Comparison of ENCODE assay signal across 8 cellular contexts in genomic region chr9:113580041-113580953, GRCh38.
DNase-seq lines count a peak whose midpoint lies in the region; ATAC-seq and TF ChIP-seq lines count a peak whose summit lies in the region.

No MANE protein-coding gene starts in this region.

- BruUV-seq in Caco-2 (replicated peaks; lab: Mats Ljungman, UMichigan) = no TSS peak

- no peak for TF ChIP-seq POLR2A in spleen (IDR thresholded peaks at IDR 0.05)

- DNase-seq in Caco-2 (peak in 1 of 2 experiments; percentile 17), NCI-H2171 treated with DMSO at 0.1 percent for 48 hours (lab: John Stamatoyannopoulos, UW) (peak; percentile 72), heart right ventricle (peak; percentile 72 to 78), spleen (peak; percentile 97), inferior parietal cortex (ENCODE audit: extremely low spot score) (no peak)
- peak; percentile 86 for DNase-seq in activated effector memory CD4-positive, alpha-beta T cell treated with anti-CD3 and anti-CD28 coated beads, Interleukin-2, amount 50 U/mL, for 16 hours

- POLR2A ChIA-PET in Caco-2 (lab: Charles Lee) = no interaction called here

- peaks cover 2% of the 10 kb centered on the region; the same call in 1 of the 2 replicates for H3K36me3 ChIP-seq in Caco-2 (ENCODE audit: control insufficient read depth, insufficient read depth, low read length)
- H3K36me3 ChIP-seq in heart right ventricle = peaks cover 0 to 33% (median 19%) of the 10 kb centered on the region in 9 donors
- peaks cover 0 to 34% (median 21%) of the 10 kb centered on the region in 6 donors for H3K36me3 ChIP-seq in spleen

- H3K4me3 ChIP-seq in Caco-2 (ENCODE audit: low read depth, low read length) = no peak overlapping the region
- H3K4me3 ChIP-seq in heart right ventricle = peak overlapping the region in 1 of 10 donors; percentile 44
- H3K4me3 ChIP-seq in spleen = peak overlapping the region in 6 of 8 donors; percentile 20 to 69 (median 38)

- H3K27ac ChIP-seq in heart right ventricle (peak overlapping the region; percentile 16 to 93 (median 88)), spleen (peak overlapping the region; percentile 77 to 96 (median 92))

- peak overlapping the region; percentile 53 for H3K27ac Mint-ChIP-seq in Caco-2 (ENCODE audit: unreplicated experiment)

- TF ChIP-seq CTCF in Caco-2 (IDR thresholded peaks at IDR 0.05; ENCODE audit: insufficient read depth in 1 of 2, low read depth in 1 of 2, low read length in 1 of 2, severe bottlenecking in 1 of 2, unreplicated experiment in 1 of 2) = no peak
- TF ChIP-seq CTCF in heart right ventricle (IDR thresholded peaks at IDR 0.05) = peak in 1 of 9 donors; percentile 3
- TF ChIP-seq CTCF in spleen (IDR thresholded peaks at IDR 0.05 in 8 of 11, conservative IDR thresholded peaks at IDR 0.05 in 3 of 11) = peak in 4 of 11 experiments; percentile 11 to 43 (median 32)

- ATAC-seq in heart right ventricle = peak; percentile 22 to 73 (median 56)
- no peak for ATAC-seq in GM21619 (IDR thresholded peaks at IDR 0.05; ENCODE audit: unreplicated experiment)
- ATAC-seq in HG02973 (IDR thresholded peaks at IDR 0.05; ENCODE audit: unreplicated experiment) = no peak

- no peaks in the 10 kb centered on the region for H3K4me1 Mint-ChIP-seq in Caco-2 (ENCODE audit: low read depth, unreplicated experiment)

- CTCF ChIA-PET in Caco-2 (lab: Charles Lee) = interaction anchor here (1.4 kb wide), 1 partner anchor 11 kb away, joined by 7 read pairs; no protein-coding TSS in a partner anchor

- no peak overlapping the region for H3K4me3 Mint-ChIP-seq in Caco-2 (ENCODE audit: unreplicated experiment)

- H3K27me3 ChIP-seq in Caco-2 (replicated peaks; ENCODE audit: control insufficient read depth, insufficient read depth, low read length) (no peaks in the 10 kb centered on the region), heart right ventricle (no peaks in the 10 kb centered on the region), spleen (replicated peaks in 1 of 7) (no peaks in the 10 kb centered on the region)

- intact Hi-C loops in Caco-2 (cut with micrococcal nuclease; ENCODE audit: unreplicated experiment) = no loop called here
- intact Hi-C loops in heart right ventricle (cut with DNase I) = loop anchor here in 6 of 10 donors (5.0 to 10.0 kb wide), 5 partner anchors 55 to 305 kb away; partner anchors contain the start of genes CDC26 (in 4 of the 6) and PRPF4 (in 4 of the 6)
- intact Hi-C loops in spleen (cut with DNase I; ENCODE audit: low total_unique reads) = no loop called here

- no peaks in the 10 kb centered on the region for H3K27me3 Mint-ChIP-seq in Caco-2 (ENCODE audit: insufficient read depth, unreplicated experiment)

- no peaks in the 10 kb centered on the region for H3K9me3 Mint-ChIP-seq in Caco-2 (ENCODE audit: unreplicated experiment)

- no peaks in the 10 kb centered on the region for H3K9me3 ChIP-seq in Caco-2
- H3K9me3 ChIP-seq in heart right ventricle = no peaks in the 10 kb centered on the region
- H3K9me3 ChIP-seq in spleen = no peaks in the 10 kb centered on the region

- peaks cover 37% of the 10 kb centered on the region for H3K36me3 Mint-ChIP-seq in Caco-2 (ENCODE audit: insufficient read depth, unreplicated experiment)

- H3K4me1 ChIP-seq in Caco-2 (peaks cover 7% of the 10 kb centered on the region; the same call in 1 of the 2 replicates), heart right ventricle (peaks cover 55 to 100% (median 73%) of the 10 kb centered on the region in 9 donors), spleen (peaks cover 54 to 100% (median 90%) of the 10 kb centered on the region in 6 donors)

- 38 to 40% methylated on average over 12 of the region's 12 CpGs for WGBS in heart right ventricle, 2 donors
- 24 to 39% (median 34%) methylated on average over 10 to 12 of the region's 12 CpGs for WGBS in spleen, 5 donors

Comparison
In these comparisons a context has a peak if more than half of its experiments do, and no peak if none do; other contexts are left out.
1. ATAC-seq: peak in heart right ventricle (8 of 8); none in GM21619 (single experiment) and HG02973 (single experiment).
2. intact Hi-C loops: an anchor here in heart right ventricle (5.0 to 10.0 kb wide); none called in Caco-2 and spleen.